8 cellular contexts compared by ENCODE assay signal in the genomic region with DNA sequence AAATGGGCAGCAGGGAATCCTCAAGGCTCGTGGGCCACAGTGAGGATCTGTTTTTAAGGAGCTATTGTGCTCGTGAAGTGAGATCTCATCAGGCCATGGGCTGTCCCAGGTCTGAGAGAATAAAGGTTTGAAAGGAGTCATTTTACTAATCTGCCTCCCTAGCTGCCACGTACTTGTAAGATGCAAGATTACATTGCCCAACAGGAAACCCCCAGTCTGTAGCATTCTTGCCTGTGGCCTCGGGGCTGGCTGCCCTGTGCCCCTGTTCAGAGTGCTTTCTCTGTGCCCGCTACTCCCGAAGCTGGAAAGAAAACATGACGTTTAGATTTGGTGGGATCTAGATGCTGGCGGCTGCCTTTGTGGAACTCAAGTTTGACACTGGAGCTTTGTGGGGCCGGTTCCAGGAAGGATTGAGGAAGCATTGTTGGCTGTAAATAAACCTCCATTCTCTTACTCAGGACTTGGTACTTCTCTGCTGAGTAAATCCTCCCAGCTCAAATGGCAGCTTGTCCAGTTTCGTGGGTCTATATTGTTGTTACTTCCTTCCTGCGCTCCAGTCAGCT. TPM values are rescaled to one million over a fixed set of nuclear protein-coding genes. Genes with fewer than 3 reads are reported as not detected.
DNase-seq lines count a peak whose midpoint lies in the region; ATAC-seq and TF ChIP-seq lines count a peak whose summit lies in the region.

No MANE protein-coding gene starts in this region.

- intact Hi-C loops in CD4-positive, alpha-beta memory T cell (cut with micrococcal nuclease), result no loop called here
- intact Hi-C loops in colonic mucosa (cut with DNase I) (no loop called here), thyroid gland (cut with DNase I) (no loop called here)

- TF ChIP-seq POLR2A in thyroid gland (IDR thresholded peaks at IDR 0.05), result no peak

- H3K4me3 ChIP-seq in CD4-positive, alpha-beta memory T cell (ENCODE audit: low read length in 2 of 2), result no peak overlapping the region
- H3K4me3 ChIP-seq in OCI-LY1 (ENCODE audit: low read depth, low read length, poor library complexity, severe bottlenecking) (peak overlapping the region; percentile 27), colonic mucosa (no peak overlapping the region), neutrophil (ENCODE audit: low read depth in 1 of 2, low read length in 1 of 2) (peak overlapping the region; percentile 22 to 28), thyroid gland (replicated peaks in 1 of 3) (no peak overlapping the region)

- DNase-seq in CD4-positive, alpha-beta memory T cell, result no peak
- DNase-seq in colonic mucosa (no peak), DMS79 treated with DMSO at 0.1 percent for 48 hours (lab: John Stamatoyannopoulos, UW) (no peak), thyroid gland (no peak), omental fat pad (ENCODE audit: low spot score) (no peak)

- no peaks in the 10 kb centered on the region for H4K20me1 ChIP-seq in OCI-LY1 (ENCODE audit: insufficient read depth, low read length)

- peak overlapping the region; percentile 37 to 90 (median 63) for H3K27ac Mint-ChIP-seq in CD4-positive, alpha-beta memory T cell

- WGBS in thyroid gland, 2 donors, result 69 to 71% methylated on average over 11 of the region's 11 CpGs

- no peak for TF ChIP-seq CTCF in OCI-LY1 (IDR thresholded peaks at IDR 0.05; ENCODE audit: low read length)
- no peak for TF ChIP-seq CTCF in colonic mucosa (IDR thresholded peaks at IDR 0.05)
- no peak for TF ChIP-seq CTCF in neutrophil (IDR thresholded peaks at IDR 0.05)
- no peak for TF ChIP-seq CTCF in thyroid gland (IDR thresholded peaks at IDR 0.05)
- no peak for TF ChIP-seq CTCF in omental fat pad (IDR thresholded peaks at IDR 0.05)

- H3K9me3 ChIP-seq in CD4-positive, alpha-beta memory T cell (ENCODE audit: control insufficient read depth in 1 of 2, low read length in 2 of 2), result no peaks in the 10 kb centered on the region
- H3K9me3 ChIP-seq in OCI-LY1 (ENCODE audit: low read length) (no peaks in the 10 kb centered on the region), colonic mucosa (no peaks in the 10 kb centered on the region), neutrophil (no peaks in the 10 kb centered on the region), thyroid gland (no peaks in the 10 kb centered on the region)

- 0 out of 2 replicates have a peak, but pooled peaks cover 6% of the 10 kb centered on the region for H3K79me2 ChIP-seq in OCI-LY1 (ENCODE audit: insufficient read depth, low read length)

- no peak overlapping the region for H2AFZ ChIP-seq in OCI-LY1 (ENCODE audit: low read length)

- H3K9me3 Mint-ChIP-seq in CD4-positive, alpha-beta memory T cell, result no peaks in the 10 kb centered on the region

- ATAC-seq in HG03432 (IDR thresholded peaks at IDR 0.05; ENCODE audit: unreplicated experiment), result no peak
- ATAC-seq in omental fat pad (ENCODE audit: low FRiP score), result no peak

- H3K27ac ChIP-seq in CD4-positive, alpha-beta memory T cell (ENCODE audit: low read depth, low read length), result no peak overlapping the region
- H3K27ac ChIP-seq in OCI-LY1 (ENCODE audit: low read depth, low read length, poor library complexity, severe bottlenecking) (peak overlapping the region; percentile 93), colonic mucosa (peak overlapping the region; percentile 45), neutrophil (peak overlapping the region; percentile 88), thyroid gland (peak overlapping the region in 1 of 3 donors; percentile 42)

- H3K36me3 ChIP-seq in CD4-positive, alpha-beta memory T cell (ENCODE audit: insufficient read depth, low read length), result peaks cover 32% of the 10 kb centered on the region
- H3K36me3 ChIP-seq in OCI-LY1 (ENCODE audit: insufficient read depth, low read length) (peaks cover 39% of the 10 kb centered on the region), colonic mucosa (no peaks in the 10 kb centered on the region), neutrophil (peaks cover 13% of the 10 kb centered on the region), thyroid gland (no peaks in the 10 kb centered on the region)

- no peaks in the 10 kb centered on the region for H3K27me3 Mint-ChIP-seq in CD4-positive, alpha-beta memory T cell

- H3K27me3 ChIP-seq in CD4-positive, alpha-beta memory T cell (ENCODE audit: insufficient read depth, low read length), result no peaks in the 10 kb centered on the region
- no peaks in the 10 kb centered on the region for H3K27me3 ChIP-seq in OCI-LY1 (ENCODE audit: insufficient read depth, low read length)
- H3K27me3 ChIP-seq in colonic mucosa, result no peaks in the 10 kb centered on the region
- no peaks in the 10 kb centered on the region for H3K27me3 ChIP-seq in neutrophil
- no peaks in the 10 kb centered on the region for H3K27me3 ChIP-seq in thyroid gland

- peak overlapping the region in 2 of 8 donors; percentile 10 to 30 for H3K4me3 Mint-ChIP-seq in CD4-positive, alpha-beta memory T cell

- no peaks in the 10 kb centered on the region for H3K9me2 ChIP-seq in OCI-LY1 (ENCODE audit: low read depth, low read length)

- H3K4me2 ChIP-seq in OCI-LY1 (ENCODE audit: low read length), result peak overlapping the region; percentile 63

- CTCF ChIA-PET in CD4-positive, alpha-beta memory T cell (lab: Charles Lee; ENCODE audit: partially characterized antibody), result interaction anchor here (1.0 to 3.3 kb wide), 4 partner anchors 12 to 59 kb away, joined by 4 to 11 read pairs (median 8); a partner anchor contains a TSS

- H3K4me1 ChIP-seq in CD4-positive, alpha-beta memory T cell (ENCODE audit: insufficient read depth, low read length), result peaks cover 20% of the 10 kb centered on the region
- H3K4me1 ChIP-seq in OCI-LY1 (ENCODE audit: insufficient read depth, low read length, severe bottlenecking) (peaks cover 54% of the 10 kb centered on the region), colonic mucosa (peaks cover 3% of the 10 kb centered on the region), neutrophil (ENCODE audit: control insufficient read depth in 1 of 2, insufficient read depth in 1 of 2, low read depth in 1 of 2, low read length in 1 of 2) (peaks cover 44 to 45% of the 10 kb centered on the region in 2 experiments), thyroid gland (peaks cover 11 to 46% of the 10 kb centered on the region in 2 donors)

- POLR2A ChIA-PET in CD4-positive, alpha-beta memory T cell (lab: Charles Lee; ENCODE audit: partially characterized antibody), result no interaction called here

- H3K36me3 Mint-ChIP-seq in CD4-positive, alpha-beta memory T cell, result peaks cover 13 to 64% of the 10 kb centered on the region in 2 donors

- H3K9ac ChIP-seq in OCI-LY1 (ENCODE audit: low read length), result peak overlapping the region; percentile 45
- peak overlapping the region; percentile 14 to 44 for H3K9ac ChIP-seq in colonic mucosa (ENCODE audit: low read depth in 2 of 2, low read length in 2 of 2)

- no peaks in the 10 kb centered on the region for H3F3A ChIP-seq in OCI-LY1 (ENCODE audit: insufficient read depth, low read length)

- peaks cover 39 to 68% (median 47%) of the 10 kb centered on the region in 4 donors for H3K4me1 Mint-ChIP-seq in CD4-positive, alpha-beta memory T cell

RNA-seq across cellular contexts. Expression of a gene that starts 21.2 kb away (rescaled TPM):
- total RNA-seq in CD4-positive, alpha-beta memory T cell, result 100 to 1,000 TPM; 115 to 119 TPM
- polyA plus RNA-seq in CD4-positive, alpha-beta memory T cell, result 10 to 100 TPM; 69.9 to 80.4 TPM
- total RNA-seq in colonic mucosa (10 to 100 TPM; 68.0 to 68.1 TPM), thyroid gland (10 to 100 TPM; 52.5 to 83.6 (median 72.7) TPM), omental fat pad (100 to 1,000 TPM in 1 of 4 donors, 10 to 100 TPM in 3; 52.9 to 105 (median 68.8) TPM)

RNA-seq across cellular contexts. Expression of a gene that starts 21.3 kb away (rescaled TPM):
- total RNA-seq in CD4-positive, alpha-beta memory T cell, result 10 to 100 TPM; 58.3 to 59.1 TPM
- polyA plus RNA-seq in CD4-positive, alpha-beta memory T cell, result 10 to 100 TPM in 1 of 2 donors, 1 to 10 TPM in 1; 6.4 to 16.7 TPM
- total RNA-seq in colonic mucosa (10 to 100 TPM; 18.7 to 43.1 TPM), thyroid gland (10 to 100 TPM; 41.9 to 91.8 (median 70.1) TPM), omental fat pad (10 to 100 TPM; 10.9 to 20.6 (median 13.3) TPM)

RNA-seq across cellular contexts. Expression of a gene that starts 33.0 kb away (rescaled TPM):
- total RNA-seq in CD4-positive, alpha-beta memory T cell, result 1 to 10 TPM in 1 of 2 experiments, under 1 TPM in 1; 0.67 to 1.2 TPM
- under 1 TPM; 0.25 to 0.91 TPM for polyA plus RNA-seq in CD4-positive, alpha-beta memory T cell
- total RNA-seq in colonic mucosa (100 to 1,000 TPM; 267 to 272 TPM), thyroid gland (10 to 100 TPM; 19.7 to 27.3 (median 23.1) TPM), omental fat pad (10 to 100 TPM; 10.7 to 27.0 (median 17.3) TPM)

RNA-seq across cellular contexts. Expression of a gene that starts 55.1 kb away (rescaled TPM):
- total RNA-seq in CD4-positive, alpha-beta memory T cell, result not detected
- not detected for polyA plus RNA-seq in CD4-positive, alpha-beta memory T cell
- total RNA-seq in colonic mucosa, result 10 to 100 TPM in 1 of 2 donors, 1 to 10 TPM in 1; 5.1 to 39.9 TPM
- 10 to 100 TPM in 2 of 4 donors, 1 to 10 TPM in 2; 2.3 to 13.6 (median 7.9) TPM for total RNA-seq in thyroid gland
- total RNA-seq in omental fat pad, result 1 to 10 TPM in 2 of 4 donors, under 1 TPM in 2; 0.31 to 2.0 (median 1.0) TPM

Comparison
In these comparisons a context has a peak if more than half of its experiments do, and no peak if none do; other contexts are left out.
1. H3K4me3 ChIP-seq: peak in OCI-LY1 (single experiment) and neutrophil (2 of 2); none in CD4-positive, alpha-beta memory T cell (0 of 2), colonic mucosa (single experiment) and thyroid gland (0 of 3).
2. RNA of a gene that starts 33.0 kb away (total RNA-seq): 267 to 272 TPM in colonic mucosa; 19.7 to 27.3 TPM in thyroid gland, 10.7 to 27.0 TPM in omental fat pad and 0.67 to 1.2 TPM in CD4-positive, alpha-beta memory T cell; every median in the first group is over 4 times any median in the second.